ENCODE assay signal across 1 cellular context in the genomic region with DNA sequence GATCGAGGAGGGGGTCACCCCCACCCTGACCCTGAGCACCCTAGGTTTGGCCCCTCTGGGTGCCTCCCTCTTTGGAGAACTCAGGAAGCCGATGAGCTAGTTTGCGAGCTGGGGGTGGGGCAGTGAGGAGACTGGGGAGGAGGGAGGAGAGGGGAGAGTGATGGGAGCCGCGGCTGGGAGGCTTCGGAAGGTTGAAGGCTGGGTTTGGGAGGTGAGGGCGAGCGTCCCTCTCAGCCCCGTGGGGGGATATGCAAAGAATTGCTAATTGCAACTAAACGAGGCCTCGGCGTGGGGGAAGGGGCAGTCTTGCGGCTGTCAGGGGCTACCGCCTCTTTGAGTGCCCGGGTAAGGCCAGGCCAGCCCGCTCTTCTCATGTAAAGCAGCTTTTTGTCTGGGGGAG.
TF ChIP-seq lines count a peak whose summit lies in the region.

No MANE protein-coding gene starts in this region.

TF ChIP-seq in IMR-90, 13 proteins besides CTCF, POLR2A, EP300 and RAD21 (continued from another document):
- no peak for TF ChIP-seq ELK1 (IDR thresholded peaks at IDR 0.05; ENCODE audit: borderline replicate concordance, low read depth, low read length)
- no peak for TF ChIP-seq USF2 (IDR thresholded peaks at IDR 0.05; ENCODE audit: low read depth, low read length)
- TF ChIP-seq CEBPB (IDR thresholded peaks at IDR 0.05; ENCODE audit: low read depth, low read length) = no peak
- no peak for TF ChIP-seq SMC3 (IDR thresholded peaks at IDR 0.05; ENCODE audit: low read depth, low read length)
- TF ChIP-seq MXI1 (IDR thresholded peaks at IDR 0.05; ENCODE audit: borderline replicate concordance, low read depth, low read length) = no peak
TF ChIP-seq in IMR-90: peak in this region for 0.
